In genomic region chr2:219248845-219249202, GRCh38 we compare ENCODE assay signal across 9 cellular contexts. TPM values are rescaled to one million over a fixed set of nuclear protein-coding genes. Genes with fewer than 3 reads are reported as not detected.
DNase-seq lines count a peak whose midpoint lies in the region; ATAC-seq and TF ChIP-seq lines count a peak whose summit lies in the region.
"Had no signal": no experiment of that assay in that cellular context is flagged by ENCODE, and none has a peak within 500 bp of the region (broad histone marks: within the 10 kb centered on the region; RNA-seq: fewer than 3 reads in every experiment).

No MANE protein-coding gene starts in this region.

- ATAC-seq in activated B cell treated with CpG ODN at 0.5 μM for 24 hours (ENCODE audit: low read depth) (no peak), GM19467 (IDR thresholded peaks at IDR 0.05; ENCODE audit: unreplicated experiment) (no peak)
- ATAC-seq in stimulated activated memory B cell treated with anti-CD40 and anti-IgM and Interleukin-4, amounts not matched to agents 10 μg/mL and 1 μg/mL and 100 μg/mL, for 72 hours = no peak
- no peak for ATAC-seq in activated CD4-positive, CD25-positive, alpha-beta regulatory T cell treated with anti-CD3 and anti-CD28 coated beads, Interleukin-2, amount 50 U/mL, for 24 hours

- DNase-seq in HFFc6 (no peak), activated B cell treated with CpG ODN at 0.5 μM for 24 hours (no peak), glutamatergic neuron (no peak), AG08395 (ENCODE audit: low spot score) (no peak)

- H3K27me3 Mint-ChIP-seq in HFFc6 (ENCODE audit: insufficient read depth) (peaks cover 3% of the 10 kb centered on the region), activated B cell treated with CpG ODN at 0.5 μM for 24 hours (no peaks in the 10 kb centered on the region), glutamatergic neuron (ENCODE audit: unreplicated experiment) (peaks cover 4% of the 10 kb centered on the region)
- H3K27me3 Mint-ChIP-seq in stimulated activated memory B cell treated with anti-CD40 and anti-IgM and Interleukin-4, amounts not matched to agents 10 μg/mL and 1 μg/mL and 100 μg/mL, for 72 hours = no peaks in the 10 kb centered on the region

- POLR2A ChIA-PET in activated B cell treated with CpG ODN at 0.5 μM for 24 hours (lab: Charles Lee) = interaction anchor here (0.6 to 12.0 kb wide), 20 partner anchors 8 to 370 kb away, joined by 3 to 287 read pairs (median 4); partner anchors contain the start of genes ABCB6, ANKZF1, ATG9A and CNPPD1

- H3K4me1 Mint-ChIP-seq in HFFc6 (ENCODE audit: low read depth) = peaks cover 57% of the 10 kb centered on the region
- H3K4me1 Mint-ChIP-seq in activated B cell treated with CpG ODN at 0.5 μM for 24 hours = peaks cover 78% of the 10 kb centered on the region
- peaks cover 21% of the 10 kb centered on the region for H3K4me1 Mint-ChIP-seq in glutamatergic neuron (ENCODE audit: low read depth, unreplicated experiment)
- H3K4me1 Mint-ChIP-seq in stimulated activated memory B cell treated with anti-CD40 and anti-IgM and Interleukin-4, amounts not matched to agents 10 μg/mL and 1 μg/mL and 100 μg/mL, for 72 hours = peaks cover 75% of the 10 kb centered on the region

- TF ChIP-seq CTCF in HFFc6 (IDR thresholded peaks at IDR 0.05) (no peak), activated B cell treated with CpG ODN at 0.5 μM for 24 hours (IDR thresholded peaks at IDR 0.05) (no peak), glutamatergic neuron (IDR thresholded peaks at IDR 0.05; ENCODE audit: partially characterized antibody, unreplicated experiment) (no peak)

- no peaks in the 10 kb centered on the region for H3K9me3 Mint-ChIP-seq in HFFc6
- no peaks in the 10 kb centered on the region for H3K9me3 Mint-ChIP-seq in activated B cell treated with CpG ODN at 0.5 μM for 24 hours
- H3K9me3 Mint-ChIP-seq in glutamatergic neuron (ENCODE audit: unreplicated experiment) = peaks cover 10% of the 10 kb centered on the region
- H3K9me3 Mint-ChIP-seq in stimulated activated memory B cell treated with anti-CD40 and anti-IgM and Interleukin-4, amounts not matched to agents 10 μg/mL and 1 μg/mL and 100 μg/mL, for 72 hours = no peaks in the 10 kb centered on the region

- H3K36me3 Mint-ChIP-seq in HFFc6 (ENCODE audit: low read depth) (peaks cover 15% of the 10 kb centered on the region; the same call in 1 of the 2 replicates), activated B cell treated with CpG ODN at 0.5 μM for 24 hours (ENCODE audit: low read depth) (peaks cover 55% of the 10 kb centered on the region), glutamatergic neuron (ENCODE audit: unreplicated experiment) (no peaks in the 10 kb centered on the region)
- H3K36me3 Mint-ChIP-seq in stimulated activated memory B cell treated with anti-CD40 and anti-IgM and Interleukin-4, amounts not matched to agents 10 μg/mL and 1 μg/mL and 100 μg/mL, for 72 hours = peaks cover 54% of the 10 kb centered on the region

- CTCF ChIA-PET in activated B cell treated with CpG ODN at 0.5 μM for 24 hours (lab: Charles Lee) = interaction anchor here (1.1 to 5.2 kb wide), 5 partner anchors 17 to 89 kb away, joined by 3 to 35 read pairs (median 4); partner anchors contain the start of genes ANKZF1, ATG9A and DNAJB2

- H3K4me3 Mint-ChIP-seq in HFFc6 = peak overlapping the region; percentile 44
- peak overlapping the region; percentile 82 for H3K4me3 Mint-ChIP-seq in activated B cell treated with CpG ODN at 0.5 μM for 24 hours
- H3K4me3 Mint-ChIP-seq in glutamatergic neuron (ENCODE audit: unreplicated experiment) = peak overlapping the region; percentile 34
- H3K4me3 Mint-ChIP-seq in stimulated activated memory B cell treated with anti-CD40 and anti-IgM and Interleukin-4, amounts not matched to agents 10 μg/mL and 1 μg/mL and 100 μg/mL, for 72 hours = peak overlapping the region; percentile 77

- peak overlapping the region; percentile 96 for H3K27ac Mint-ChIP-seq in HFFc6
- H3K27ac Mint-ChIP-seq in activated B cell treated with CpG ODN at 0.5 μM for 24 hours = peak overlapping the region; percentile 98
- peak overlapping the region; percentile 56 for H3K27ac Mint-ChIP-seq in glutamatergic neuron (ENCODE audit: unreplicated experiment)
- peak overlapping the region; percentile 89 for H3K27ac Mint-ChIP-seq in stimulated activated memory B cell treated with anti-CD40 and anti-IgM and Interleukin-4, amounts not matched to agents 10 μg/mL and 1 μg/mL and 100 μg/mL, for 72 hours

- intact Hi-C loops in activated B cell treated with CpG ODN at 0.5 μM for 24 hours (cut with micrococcal nuclease) = loop anchor here (1.0 kb wide), 2 partner anchors 20 to 30 kb away; partner anchors contain the start of genes ANKZF1, ATG9A and DNAJB2

RNA-seq across cellular contexts. Expression of gene STK16, which starts 3.5 kb away (rescaled TPM):
- total RNA-seq in HFFc6 (2021; fragmentation: NEBNext Ultra II Directional; extraction: Animal tissue kit (Norgen Biotek cat#: 25700)) = 10 to 100 TPM; 25.1 to 30.7 (median 28.2) TPM
- total RNA-seq in activated B cell treated with CpG ODN at 0.5 μM for 24 hours (31.0 and 36.5 TPM in 2 replicates), glutamatergic neuron (ENCODE audit: unreplicated experiment) (32.2 TPM)

RNA-seq across cellular contexts. Expression of gene GLB1L, which starts 3.6 kb away (rescaled TPM):
- 1 to 10 TPM; 4.4 to 7.6 (median 5.5) TPM for total RNA-seq in HFFc6 (2021; fragmentation: NEBNext Ultra II Directional; extraction: Animal tissue kit (Norgen Biotek cat#: 25700))
- total RNA-seq in activated B cell treated with CpG ODN at 0.5 μM for 24 hours = 4.5 and 4.6 TPM in 2 replicates
- total RNA-seq in glutamatergic neuron (ENCODE audit: unreplicated experiment) = 6.2 TPM

RNA-seq across cellular contexts. Expression of gene TUBA4B, which starts 4.2 kb away (rescaled TPM):
- not detected for total RNA-seq in HFFc6 (2021; fragmentation: NEBNext Ultra II Directional; extraction: Animal tissue kit (Norgen Biotek cat#: 25700))
- 0.20 TPM in 1 of 2 replicates, not detected in the other for total RNA-seq in activated B cell treated with CpG ODN at 0.5 μM for 24 hours
- not detected for total RNA-seq in glutamatergic neuron (ENCODE audit: unreplicated experiment)
- total RNA-seq: cerebellum, SJSA1 had no signal

RNA-seq across cellular contexts. Expression of gene TUBA4A, which starts 4.9 kb away (rescaled TPM):
- total RNA-seq in HFFc6 (2021; fragmentation: NEBNext Ultra II Directional; extraction: Animal tissue kit (Norgen Biotek cat#: 25700)) = 10 to 100 TPM; 40.4 to 66.3 (median 48.2) TPM
- 184 and 192 TPM in 2 replicates for total RNA-seq in activated B cell treated with CpG ODN at 0.5 μM for 24 hours
- 27.5 TPM for total RNA-seq in glutamatergic neuron (ENCODE audit: unreplicated experiment)

RNA-seq across cellular contexts. Expression of gene ANKZF1, which starts 19.2 kb away (rescaled TPM):
- total RNA-seq in HFFc6 (2021; fragmentation: NEBNext Ultra II Directional; extraction: Animal tissue kit (Norgen Biotek cat#: 25700)) = 10 to 100 TPM; 11.7 to 18.9 (median 15.4) TPM
- total RNA-seq in activated B cell treated with CpG ODN at 0.5 μM for 24 hours = 96.0 and 105 TPM in 2 replicates
- total RNA-seq in glutamatergic neuron (ENCODE audit: unreplicated experiment) = 95.8 TPM
